Comparison of ENCODE assay signal across 21 cellular contexts in the genomic region with DNA sequence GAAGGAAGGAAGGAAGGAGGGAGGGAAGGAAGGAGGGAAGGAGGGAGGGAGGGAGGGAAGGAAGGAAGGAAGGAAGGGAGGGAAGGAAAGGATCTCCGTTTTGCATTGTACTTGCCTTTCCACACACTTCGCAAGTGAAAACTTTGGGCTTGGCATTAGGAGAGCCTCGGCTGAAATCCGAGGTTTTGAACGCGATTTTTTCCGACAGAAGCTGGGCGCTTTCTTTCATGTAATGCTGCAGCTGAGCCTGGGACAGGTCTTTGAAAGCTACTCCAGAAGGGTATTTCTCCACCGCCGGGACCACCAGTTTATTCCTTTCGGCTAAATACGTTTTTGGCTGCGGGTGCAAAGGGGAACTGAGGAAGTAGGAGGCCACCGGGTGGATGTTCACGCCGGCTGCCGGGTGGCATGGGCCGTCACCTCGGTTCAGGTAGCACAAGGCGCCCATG. TPM values are rescaled to one million over a fixed set of nuclear protein-coding genes. Genes with fewer than 3 reads are reported as not detected.
DNase-seq lines count a peak whose midpoint lies in the region; FAIRE-seq and TF ChIP-seq lines count a peak whose summit lies in the region.
"Had no signal": no experiment of that assay in that cellular context is flagged by ENCODE, and none has a peak within 500 bp of the region (broad histone marks: within the 10 kb centered on the region; RNA-seq: fewer than 3 reads in every experiment).

No MANE protein-coding gene starts in this region.

- H3K4me2 ChIP-seq in mesendoderm (ENCODE audit: low read length) (peak overlapping the region; percentile 43), PC-9 (no peak overlapping the region)

- H3K9me2 ChIP-seq in PC-9 (ENCODE audit: insufficient read depth): no peaks in the 10 kb centered on the region

- DNase-seq in Daoy (ENCODE audit: low read depth) (peak; percentile 38), caudate nucleus (lab: John Stamatoyannopoulos, UW) (no peak), mesendoderm (peak; percentile 32), urothelium cell line (ENCODE audit: low spot score) (no peak), PC-9 (no peak), GM12892 (ENCODE audit: insufficient read length) (no peak)
- DNase-seq: activated CD4-positive, alpha-beta T cell treated with anti-CD3 and anti-CD28 coated beads, Interleukin-2, amount 50 U/mL, for 1 hour; activated gamma-delta T cell; CD4-positive, alpha-beta memory T cell; effector CD4-positive, alpha-beta T cell; Kasumi-1; natural killer cell; NCI-H1048; NCI-H510A treated with DMSO at 0.1 percent for 48 hours; psoas muscle; SHP77 treated with DMSO at 0.1 percent for 48 hours; stimulated activated CD4-positive, alpha-beta T cell treated with anti-CD3 and anti-CD28 coated beads, Interleukin-12 subunit alpha, Interleukin-12 subunit beta, amount 100 ng/mL, for 4 hours had no signal

- H3K27me3 ChIP-seq in mesendoderm (ENCODE audit: insufficient read depth, low read length, poor library complexity) (peaks cover 47% of the 10 kb centered on the region), PC-9 (ENCODE audit: insufficient read depth, low read depth) (0 out of 2 replicates have a peak, but pooled peaks cover 2% of the 10 kb centered on the region)

- H3K23ac ChIP-seq in mesendoderm (ENCODE audit: low read length): no peak overlapping the region

- no peak overlapping the region for H4K8ac ChIP-seq in mesendoderm (ENCODE audit: low read depth, low read length)

- no peaks in the 10 kb centered on the region for H3F3A ChIP-seq in PC-9 (ENCODE audit: insufficient read depth, low read depth)

- peak overlapping the region; percentile 85; the same call in 1 of the 2 replicates for H3K27ac ChIP-seq in 22Rv1
- H3K27ac ChIP-seq in caudate nucleus (ENCODE audit: low read depth, low read length): peak overlapping the region; percentile 71
- H3K27ac ChIP-seq in mesendoderm (ENCODE audit: low read depth, low read length): no peak overlapping the region
- H3K27ac ChIP-seq in PC-9: no peak overlapping the region
- H3K27ac ChIP-seq: psoas muscle, suprapubic skin had no signal

- peak overlapping the region; percentile 30 for H3K9ac ChIP-seq in mesendoderm (ENCODE audit: low read length)

- intact Hi-C loops in PC-9 (cut with micrococcal nuclease; ENCODE audit: unreplicated experiment): loop anchor here (10.0 kb wide), 1 partner anchor 221 kb away; no protein-coding TSS in a partner anchor

- WGBS in mesendoderm (ENCODE audit: extremely low coverage, insufficient coverage, low lambda C conversion rate): no CpG with 5 or more reads among the region's 20 CpGs

- FAIRE-seq in urothelium cell line (lab: Jason Lieb, UNC) (no peak), GM12892 (lab: Jason Lieb, UNC) (no peak)

- peaks cover under 1% of the 10 kb centered on the region for H3K4me1 ChIP-seq in mesendoderm (ENCODE audit: control insufficient read depth, low read depth, low read length)
- H3K4me1 ChIP-seq in PC-9 (replicated peaks; ENCODE audit: insufficient read depth): no peaks in the 10 kb centered on the region

- TF ChIP-seq POLR2A in GM12892 (IDR thresholded peaks at IDR 0.05; ENCODE audit: low read depth, low read length): no peak

- H3K36me3 ChIP-seq in mesendoderm (ENCODE audit: control insufficient read depth, insufficient read depth, low read length) (no peaks in the 10 kb centered on the region), PC-9 (ENCODE audit: low read depth) (no peaks in the 10 kb centered on the region)
- H3K36me3 ChIP-seq: suprapubic skin had no signal

- no peaks in the 10 kb centered on the region for H3K79me2 ChIP-seq in mesendoderm (ENCODE audit: control insufficient read depth, insufficient read depth, low read length)
- H3K79me2 ChIP-seq in PC-9 (ENCODE audit: low read depth): no peaks in the 10 kb centered on the region

- no peak overlapping the region for H2BK5ac ChIP-seq in mesendoderm (ENCODE audit: low read length)

- POLR2A ChIA-PET in PC-9 (lab: Charles Lee; ENCODE audit: unreplicated experiment): no interaction called here

- H3K56ac ChIP-seq in mesendoderm (ENCODE audit: low read length): peak overlapping the region; percentile 59

- no peak for TF ChIP-seq CTCF in 22Rv1 (IDR thresholded peaks at IDR 0.05)
- TF ChIP-seq CTCF in PC-9 (conservative IDR thresholded peaks at IDR 0.05): no peak

- H2AK5ac ChIP-seq in mesendoderm (ENCODE audit: low read length): no peak overlapping the region

- H3K79me1 ChIP-seq in mesendoderm (ENCODE audit: low read length): no peaks in the 10 kb centered on the region

- H4K20me1 ChIP-seq in PC-9 (ENCODE audit: insufficient read depth): no peaks in the 10 kb centered on the region

- no peaks in the 10 kb centered on the region; the same call in 1 of the 2 replicates for H3K9me3 ChIP-seq in PC-9 (ENCODE audit: insufficient read depth, low read depth)
- H3K9me3 ChIP-seq: psoas muscle, suprapubic skin had no signal

- no peak overlapping the region for H2BK120ac ChIP-seq in mesendoderm (ENCODE audit: low read depth, low read length)

- no peak overlapping the region for H4K5ac ChIP-seq in mesendoderm (ENCODE audit: low read length)

- CTCF ChIA-PET in PC-9 (lab: Charles Lee): no interaction called here

- no TSS peak for BruUV-seq in PC-9 (replicated peaks; lab: Mats Ljungman, UMichigan)

- peak overlapping the region; percentile 5 for H3K4me3 ChIP-seq in mesendoderm (ENCODE audit: low read length)
- H3K4me3 ChIP-seq in PC-9: no peak overlapping the region

- H2BK15ac ChIP-seq in mesendoderm (replicated peaks; ENCODE audit: low read depth): no peak overlapping the region

- no peak overlapping the region for H2AFZ ChIP-seq in PC-9

- H3K4ac ChIP-seq in mesendoderm (ENCODE audit: low read depth, low read length): no peak overlapping the region

- H3K18ac ChIP-seq in mesendoderm (ENCODE audit: low read length): no peak overlapping the region

RNA-seq across cellular contexts. Expression of a gene that starts 1.0 kb away (rescaled TPM):
- 0.03 and 0.69 TPM in 2 replicates for total RNA-seq in Daoy (2014; rRNA removed; shearing (Covaris generic))
- 0.46 TPM for polyA plus RNA-seq in mesendoderm (2013, experiment 1 of 2)
- 0.24 TPM for polyA plus RNA-seq in mesendoderm (2013, experiment 2 of 2)
- not detected in 2 replicates for total RNA-seq in PC-9 (2021)
- polyA plus RNA-seq in GM12892 (2012; ENCODE audit: missing spikeins): not detected
- total RNA-seq: CD4-positive, alpha-beta memory T cell; kidney epithelial cell; natural killer cell; OCI-LY7; suprapubic skin had no signal
- polyA plus RNA-seq: CD4-positive, alpha-beta memory T cell; psoas muscle had no signal

Comparison
In these comparisons a context has a peak if more than half of its experiments do, and no peak if none do; other contexts are left out.
1. H3K27ac ChIP-seq: peak in 22Rv1 (single experiment) and caudate nucleus (single experiment); none in mesendoderm (single experiment) and PC-9 (single experiment).
2. DNase-seq: peak in Daoy (single experiment) and mesendoderm (single experiment); none in caudate nucleus (0 of 61), urothelium cell line (single experiment), PC-9 (0 of 2) and GM12892 (single experiment).